Comparison of ENCODE assay signal across 8 cellular contexts in the genomic region with DNA sequence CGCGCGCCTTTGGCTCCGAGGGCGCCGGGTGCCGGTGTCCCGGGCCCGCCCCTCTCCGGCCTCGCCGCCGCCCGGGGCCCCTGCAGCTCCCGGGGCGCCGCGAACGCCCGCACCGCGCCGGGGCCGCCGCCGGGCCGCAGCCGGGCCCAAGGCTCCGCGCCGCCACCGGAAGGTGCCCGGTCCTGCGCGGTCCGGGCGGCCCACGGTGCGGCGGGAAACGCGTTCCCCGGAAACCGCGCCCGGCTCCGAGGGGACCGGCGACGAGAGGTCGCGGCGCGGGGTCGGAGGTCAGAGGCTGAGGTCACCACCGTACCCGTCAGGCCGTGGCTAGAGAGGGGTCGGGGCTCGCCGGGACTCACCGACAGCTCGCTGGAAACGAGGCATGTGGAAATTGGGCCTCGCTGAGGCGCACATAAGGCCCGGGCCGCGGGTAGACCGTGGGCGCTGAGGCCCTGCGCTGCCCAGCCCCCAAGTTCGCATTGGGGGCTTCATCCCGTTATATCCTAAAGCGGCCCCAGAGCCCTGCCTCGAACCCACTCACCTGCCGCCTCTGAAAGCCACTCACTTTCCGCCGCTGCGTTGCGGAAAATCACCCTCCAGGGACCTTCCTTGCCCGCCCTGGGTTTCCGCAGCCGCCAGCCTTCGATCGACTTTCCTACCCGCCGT. TPM values are rescaled to one million over a fixed set of nuclear protein-coding genes. Genes with fewer than 3 reads are reported as not detected.
DNase-seq lines count a peak whose midpoint lies in the region; ATAC-seq and TF ChIP-seq lines count a peak whose summit lies in the region.

A gene (minus strand): TSS at position 167 of the 666 bp plus-strand sequence. CDS start 745 bp downstream, outside the sequence.

- H3K9ac ChIP-seq in HUES48 (ENCODE audit: low read depth, low read length) (peak within 1 kb of the TSS; percentile 66), iPS-18a (ENCODE audit: low read length) (peak within 1 kb of the TSS; percentile 62), skeletal muscle tissue (ENCODE audit: low read depth in 1 of 3, low read length in 3 of 3) (peak within 1 kb of the TSS; percentile 91 to 96 (median 96))

- DNase-seq in AML-193 (lab: John Stamatoyannopoulos, UW) (peak; percentile 51 to 59), T1000 (lab: John Stamatoyannopoulos, UW) (peak; percentile 34), body of pancreas (peak; percentile 62 to 72 (median 68)), NCI-H187 (lab: John Stamatoyannopoulos, UW) (no peak)

- in situ Hi-C loops in GM18951 (cut with MboI; ENCODE audit: low sequenced_read_pairs, unreplicated experiment) = no loop called here

- no peaks in the 10 kb centered on the region for H3K27me3 ChIP-seq in HUES48 (ENCODE audit: control insufficient read depth, insufficient read depth, low read length)
- H3K27me3 ChIP-seq in body of pancreas = no peaks in the 10 kb centered on the region
- H3K27me3 ChIP-seq in iPS-18a (ENCODE audit: control insufficient read depth, insufficient read depth, low read length) = peaks cover 4% of the 10 kb centered on the region
- no peaks in the 10 kb centered on the region for H3K27me3 ChIP-seq in skeletal muscle tissue (ENCODE audit: control insufficient read depth in 3 of 3, insufficient read depth in 3 of 3, low read length in 3 of 3)

- peak; percentile 92 for ATAC-seq in body of pancreas

- H3K4me3 ChIP-seq in HUES48 (ENCODE audit: low read depth, low read length) (peak within 1 kb of the TSS; percentile 69), body of pancreas (peak within 1 kb of the TSS; percentile 43 to 92), iPS-18a (ENCODE audit: low read length) (peak within 1 kb of the TSS; percentile 75), skeletal muscle tissue (ENCODE audit: low read length in 3 of 3) (peak within 1 kb of the TSS; percentile 66 to 91 (median 89))

- TF ChIP-seq CTCF in body of pancreas (IDR thresholded peaks at IDR 0.05) = peak in 1 of 7 experiments; percentile 0

- H3K27ac ChIP-seq in HUES48 (ENCODE audit: low read depth, low read length) = no peak within 1 kb of the TSS
- peak within 1 kb of the TSS; percentile 64 to 86 (median 70) for H3K27ac ChIP-seq in body of pancreas
- no peak within 1 kb of the TSS for H3K27ac ChIP-seq in iPS-18a (ENCODE audit: low read length)
- peak within 1 kb of the TSS; percentile 91 for H3K27ac ChIP-seq in skeletal muscle tissue (ENCODE audit: low read depth, low read length)

- H3K9me3 ChIP-seq in HUES48 (ENCODE audit: control insufficient read depth, insufficient read depth, low read length) = no peaks in the 10 kb centered on the region
- no peaks in the 10 kb centered on the region for H3K9me3 ChIP-seq in body of pancreas
- H3K9me3 ChIP-seq in iPS-18a (ENCODE audit: control insufficient read depth, low read depth, low read length) = no peaks in the 10 kb centered on the region
- H3K9me3 ChIP-seq in skeletal muscle tissue (ENCODE audit: control insufficient read depth in 3 of 3, low read length in 3 of 3) = no peaks in the 10 kb centered on the region

- peaks cover 36% of the 10 kb centered on the region for H3K36me3 ChIP-seq in HUES48 (ENCODE audit: control insufficient read depth, insufficient read depth, low read length)
- peaks cover 0 to 4% of the 10 kb centered on the region in 2 donors for H3K36me3 ChIP-seq in body of pancreas (replicated peaks in 1 of 2; ENCODE audit: insufficient read depth in 1 of 2, low read depth in 2 of 2)
- H3K36me3 ChIP-seq in iPS-18a (ENCODE audit: control insufficient read depth, low read depth, low read length) = peaks cover 14% of the 10 kb centered on the region
- peaks cover 28 to 30% (median 29%) of the 10 kb centered on the region in 3 donors for H3K36me3 ChIP-seq in skeletal muscle tissue (ENCODE audit: control insufficient read depth in 3 of 3, insufficient read depth in 3 of 3, low read length in 3 of 3)

- no peaks in the 10 kb centered on the region for H3K4me1 ChIP-seq in HUES48 (ENCODE audit: control insufficient read depth, insufficient read depth, low read length)
- peaks cover 33% of the 10 kb centered on the region for H3K4me1 ChIP-seq in body of pancreas
- H3K4me1 ChIP-seq in iPS-18a (ENCODE audit: control insufficient read depth, low read depth, low read length) = no peaks in the 10 kb centered on the region
- peaks cover 21 to 30% (median 25%) of the 10 kb centered on the region in 3 donors for H3K4me1 ChIP-seq in skeletal muscle tissue (ENCODE audit: control insufficient read depth in 3 of 3, insufficient read depth in 3 of 3, low read length in 3 of 3)

- 10 to 31% methylated on average over 25 to 70 of the region's 88 CpGs for WGBS in body of pancreas, 2 donors

- intact Hi-C loops in body of pancreas (cut with DNase I) = no loop called here

- TF ChIP-seq POLR2A in GM18951 (IDR thresholded peaks at IDR 0.05; ENCODE audit: extremely low read depth, insufficient read depth, insufficient read length) (peak; percentile 89), body of pancreas (IDR thresholded peaks at IDR 0.05) (peak in 2 of 3 donors; percentile 33 to 39)

RNA-seq across cellular contexts. Expression of the gene that starts here (rescaled TPM):
- total RNA-seq in body of pancreas = 100 to 1,000 TPM in 1 of 2 donors, 10 to 100 TPM in 1; 76.0 to 128 TPM
- total RNA-seq in skeletal muscle tissue = 24.5 TPM

Comparison
In these comparisons a context has a peak if more than half of its experiments do, and no peak if none do; other contexts are left out.
1. DNase-seq: peak in AML-193 (2 of 2), T1000 (single experiment) and body of pancreas (4 of 4); none in NCI-H187 (0 of 2).
2. H3K27ac ChIP-seq: peak in body of pancreas (4 of 4) and skeletal muscle tissue (single experiment); none in HUES48 (single experiment) and iPS-18a (single experiment).
3. Peak in every context shown above with its lines, with median percentiles within 50 percentile points of each other: H3K4me3 ChIP-seq and H3K9ac ChIP-seq.